Comparison of ENCODE assay signal across 14 cellular contexts in genomic region chr2:236816197-236817170, GRCh38.
A peak's percentile ranks its signal among the peaks of the same experiment; 100 is the strongest.
DNase-seq lines count a peak whose midpoint lies in the region; ATAC-seq, FAIRE-seq and TF ChIP-seq lines count a peak whose summit lies in the region.
"Had no signal": no experiment of that assay in that cellular context is flagged by ENCODE, and none has a peak within 500 bp of the region (broad histone marks: within the 10 kb centered on the region; RNA-seq: fewer than 3 reads in every experiment).

No MANE protein-coding gene starts in this region.

- H3K27ac ChIP-seq in right atrium auricular region (no peak overlapping the region), left ventricle myocardium inferior (replicated peaks) (no peak overlapping the region), K562 (ENCODE audit: extremely low read depth, low read depth, low read length) (no peak overlapping the region), mesenchymal stem cell (ENCODE audit: low read length, poor library complexity, severe bottlenecking) (no peak overlapping the region)
- H3K27ac ChIP-seq: BLaER1, HL-60 had no signal

- H3K36me3 ChIP-seq in right atrium auricular region (no peaks in the 10 kb centered on the region), left ventricle myocardium inferior (no peaks in the 10 kb centered on the region), K562 (ENCODE audit: control insufficient read depth, insufficient read depth, low read length) (no peaks in the 10 kb centered on the region), mesenchymal stem cell (ENCODE audit: control insufficient read depth in 1 of 2, insufficient read depth in 2 of 2, low read depth in 1 of 2, low read length in 2 of 2) (no peaks in the 10 kb centered on the region)
- H3K36me3 ChIP-seq: BLaER1 had no signal

- H4K8ac ChIP-seq in mesenchymal stem cell (ENCODE audit: low read length) = no peak overlapping the region

- H3K14ac ChIP-seq in mesenchymal stem cell (ENCODE audit: low read length in 2 of 2) = no peak overlapping the region

- H3K18ac ChIP-seq in mesenchymal stem cell (ENCODE audit: low read depth in 1 of 2, low read length in 2 of 2) = no peak overlapping the region

- no peak overlapping the region for H3K23ac ChIP-seq in mesenchymal stem cell (ENCODE audit: low read length in 2 of 2)

- no peak for TF ChIP-seq RAD21 in K562 (CRISPR knock-in tag; conservative IDR thresholded peaks at IDR 0.05 in 1 of 2, IDR thresholded peaks at IDR 0.05 in 1 of 2)

- H3K79me1 ChIP-seq in mesenchymal stem cell (replicated peaks; ENCODE audit: low read length, poor library complexity, severe bottlenecking) = no peaks in the 10 kb centered on the region

- no TSS peak for BruUV-seq in K562 (replicated peaks; lab: Mats Ljungman, UMichigan)

- no peak overlapping the region for H3K4ac ChIP-seq in mesenchymal stem cell (ENCODE audit: low read depth in 1 of 2, low read length in 2 of 2)

- no peak overlapping the region for H2BK5ac ChIP-seq in mesenchymal stem cell (ENCODE audit: low read depth, low read length, poor library complexity, severe bottlenecking)

- no peak overlapping the region for H2AFZ ChIP-seq in K562 (ENCODE audit: low read depth, low read length)
- no peak overlapping the region for H2AFZ ChIP-seq in mesenchymal stem cell (ENCODE audit: low read depth, low read length)

- no peak overlapping the region for H2BK12ac ChIP-seq in mesenchymal stem cell (ENCODE audit: low read length in 2 of 2)

- H2BK15ac ChIP-seq in mesenchymal stem cell (ENCODE audit: low read depth, poor library complexity, severe bottlenecking) = no peak overlapping the region

- WGBS in K562 (ENCODE audit: insufficient coverage, low coverage, missing lambda C conversion rate) = 1% methylated on average over 23 of the region's 24 CpGs
- WGBS in mesenchymal stem cell = 88% methylated on average over 20 of the region's 24 CpGs

- DNase-seq in right atrium auricular region (ENCODE audit: low spot score) (peak; percentile 43), left ventricle myocardium inferior (no peak), K562 (ENCODE audit: extremely low read depth in 1 of 4, low spot score in 3 of 4) (no peak), omental fat pad (ENCODE audit: low spot score) (no peak), HEK293T (ENCODE audit: extremely low spot score) (no peak), mesenchymal stem cell (no peak), NCI-H2171 (lab: John Stamatoyannopoulos, UW) (no peak)
- DNase-seq: 8988T; AML-193; CD4-positive, CD25-positive, alpha-beta regulatory T cell; DMS 273 treated with DMSO at 0.1 percent for 48 hours; HCEC 1CT had no signal

- no peaks in the 10 kb centered on the region for H4K20me1 ChIP-seq in K562 (replicated peaks; ENCODE audit: control insufficient read depth, insufficient read depth, low read length)
- H4K20me1 ChIP-seq: BLaER1 had no signal

- no peak overlapping the region for H2AK5ac ChIP-seq in mesenchymal stem cell (ENCODE audit: low read length, severe bottlenecking)

- ATAC-seq in K562 = no peak
- ATAC-seq in omental fat pad (ENCODE audit: low FRiP score) = peak; percentile 12

- H3K9ac ChIP-seq in K562 (ENCODE audit: insufficient read depth in 1 of 2, low read depth in 2 of 2, low read length in 2 of 2) (no peak overlapping the region), mesenchymal stem cell (ENCODE audit: low read length) (no peak overlapping the region)
- H3K9ac ChIP-seq: BLaER1 had no signal

- no peaks in the 10 kb centered on the region for H3K4me1 ChIP-seq in right atrium auricular region
- peaks cover 24% of the 10 kb centered on the region for H3K4me1 ChIP-seq in left ventricle myocardium inferior
- H3K4me1 ChIP-seq in K562 (replicated peaks in 1 of 2; ENCODE audit: control insufficient read depth in 2 of 2, insufficient read depth in 2 of 2, low read length in 2 of 2) = no peaks in the 10 kb centered on the region
- H3K4me1 ChIP-seq in mesenchymal stem cell (ENCODE audit: control insufficient read depth, insufficient read depth, low read depth, low read length) = no peaks in the 10 kb centered on the region
- H3K4me1 ChIP-seq: BLaER1 had no signal

- no peak for TF ChIP-seq EP300 in K562 (IDR thresholded peaks at IDR 0.05; ENCODE audit: low read length)

- intact Hi-C loops in left ventricle myocardium inferior (cut with micrococcal nuclease) = no loop called here
- intact Hi-C loops in K562 (cut with micrococcal nuclease) = no loop called here

- H3K4me2 ChIP-seq in K562 (ENCODE audit: insufficient read depth, low read length) (no peak overlapping the region), mesenchymal stem cell (ENCODE audit: low read length, poor library complexity, severe bottlenecking) (no peak overlapping the region)
- H3K4me2 ChIP-seq: BLaER1 had no signal

- POLR2A ChIA-PET in K562 (lab: Yijun Ruan, JAX) (no interaction called here), HEK293T (lab: Yijun Ruan, JAX) (no interaction called here)

- in situ Hi-C loops in K562 (cut with MboI) = no loop called here

- no peak for FAIRE-seq in K562 (lab: Jason Lieb, UNC)

- H2BK120ac ChIP-seq in mesenchymal stem cell (ENCODE audit: low read depth, low read length) = no peak overlapping the region

- CTCF ChIA-PET in K562 (lab: Yijun Ruan, JAX; ENCODE audit: low intra/inter-chr PET ratio) (no interaction called here), HEK293T (lab: Yijun Ruan, JAX) (no interaction called here)

- TF ChIP-seq CTCF in right atrium auricular region (IDR thresholded peaks at IDR 0.05) (no peak), left ventricle myocardium inferior (IDR thresholded peaks at IDR 0.05; ENCODE audit: borderline replicate concordance) (no peak), K562 (IDR thresholded peaks at IDR 0.05 in 2 of 3, conservative IDR thresholded peaks at IDR 0.05 in 1 of 3; ENCODE audit: insufficient read depth in 2 of 3, low read depth in 1 of 3, low read length in 3 of 3) (no peak), omental fat pad (IDR thresholded peaks at IDR 0.05) (no peak)

- H3K9me3 ChIP-seq in right atrium auricular region (peaks cover 0 to 4% of the 10 kb centered on the region in 2 donors), left ventricle myocardium inferior (replicated peaks) (peaks cover 5% of the 10 kb centered on the region), K562 (replicated peaks; ENCODE audit: control insufficient read depth, insufficient read depth, low read depth, low read length) (no peaks in the 10 kb centered on the region), mesenchymal stem cell (ENCODE audit: control insufficient read depth, low read length) (peaks cover 6% of the 10 kb centered on the region)

- no peak overlapping the region for H3K4me3 ChIP-seq in right atrium auricular region
- H3K4me3 ChIP-seq in left ventricle myocardium inferior = no peak overlapping the region
- H3K4me3 ChIP-seq in K562 = no peak overlapping the region
- no peak overlapping the region for H3K4me3 ChIP-seq in mesenchymal stem cell (ENCODE audit: insufficient read depth in 1 of 2, low read depth in 1 of 2, low read length in 2 of 2)
- H3K4me3 ChIP-seq: BLaER1 had no signal

- no peak overlapping the region for H4K91ac ChIP-seq in mesenchymal stem cell (ENCODE audit: low read length)

- no peaks in the 10 kb centered on the region for H3K9me1 ChIP-seq in K562 (ENCODE audit: control insufficient read depth, insufficient read depth, low read length)

- H3K79me2 ChIP-seq in K562 (ENCODE audit: control insufficient read depth, insufficient read depth, low read length) = no peaks in the 10 kb centered on the region

- no peaks in the 10 kb centered on the region for H3K27me3 ChIP-seq in right atrium auricular region
- H3K27me3 ChIP-seq in left ventricle myocardium inferior (ENCODE audit: low read depth) = no peaks in the 10 kb centered on the region
- no peaks in the 10 kb centered on the region; a peak in 1 of 5 replicates for H3K27me3 ChIP-seq in K562 (ENCODE audit: control insufficient read depth in 2 of 2, insufficient read depth in 2 of 2, low read length in 2 of 2)
- H3K27me3 ChIP-seq in mesenchymal stem cell (ENCODE audit: control insufficient read depth in 1 of 2, insufficient read depth in 1 of 2, low read length in 2 of 2) = peaks cover 0 to 13% of the 10 kb centered on the region in 2 experiments
- H3K27me3 ChIP-seq: BLaER1 had no signal

- TF ChIP-seq POLR2A in K562 (conservative IDR thresholded peaks at IDR 0.05) = no peak

TF ChIP-seq in K562, 482 proteins besides CTCF, POLR2A, EP300 and RAD21:
- TF ChIP-seq ZNF780A (CRISPR knock-in tag; IDR thresholded peaks at IDR 0.05) = no peak
- TF ChIP-seq CHD2 (IDR thresholded peaks at IDR 0.05; ENCODE audit: low read depth, low read length) = 0 out of 2 replicates have a peak, but pooled peaks have one; percentile 31

TF ChIP-seq in HEK293T, 16 proteins besides CTCF, POLR2A, EP300 and RAD21:
- TF ChIP-seq TARDBP (IDR thresholded peaks at IDR 0.05) = no peak
- TF ChIP-seq CTBP1 (IDR thresholded peaks at IDR 0.05; ENCODE audit: borderline replicate concordance) = no peak
- TF ChIP-seq ARNT (IDR thresholded peaks at IDR 0.05) = no peak
- no peak for TF ChIP-seq NFRKB (IDR thresholded peaks at IDR 0.05)
- no peak for TF ChIP-seq SP1 (IDR thresholded peaks at IDR 0.05)
- TF ChIP-seq ELF4 (IDR thresholded peaks at IDR 0.05) = no peak
- TF ChIP-seq FOXM1 (IDR thresholded peaks at IDR 0.05; ENCODE audit: borderline replicate concordance) = no peak
- TF ChIP-seq ZNF384 (IDR thresholded peaks at IDR 0.05) = no peak
- no peak for TF ChIP-seq L3MBTL2 (conservative IDR thresholded peaks at IDR 0.05)
- TF ChIP-seq FOXA1 (IDR thresholded peaks at IDR 0.05) = no peak
- TF ChIP-seq SUZ12 (IDR thresholded peaks at IDR 0.05) = no peak
- TF ChIP-seq BHLHE40 (IDR thresholded peaks at IDR 0.05; ENCODE audit: borderline replicate concordance) = no peak
- no peak for TF ChIP-seq FOXK2 (IDR thresholded peaks at IDR 0.05)
- TF ChIP-seq PKNOX1 (IDR thresholded peaks at IDR 0.05) = no peak
- TF ChIP-seq LEF1 (IDR thresholded peaks at IDR 0.05; ENCODE audit: borderline replicate concordance) = no peak
- TF ChIP-seq HDGF (IDR thresholded peaks at IDR 0.05; ENCODE audit: borderline replicate concordance) = no peak
